In the genomic region with DNA sequence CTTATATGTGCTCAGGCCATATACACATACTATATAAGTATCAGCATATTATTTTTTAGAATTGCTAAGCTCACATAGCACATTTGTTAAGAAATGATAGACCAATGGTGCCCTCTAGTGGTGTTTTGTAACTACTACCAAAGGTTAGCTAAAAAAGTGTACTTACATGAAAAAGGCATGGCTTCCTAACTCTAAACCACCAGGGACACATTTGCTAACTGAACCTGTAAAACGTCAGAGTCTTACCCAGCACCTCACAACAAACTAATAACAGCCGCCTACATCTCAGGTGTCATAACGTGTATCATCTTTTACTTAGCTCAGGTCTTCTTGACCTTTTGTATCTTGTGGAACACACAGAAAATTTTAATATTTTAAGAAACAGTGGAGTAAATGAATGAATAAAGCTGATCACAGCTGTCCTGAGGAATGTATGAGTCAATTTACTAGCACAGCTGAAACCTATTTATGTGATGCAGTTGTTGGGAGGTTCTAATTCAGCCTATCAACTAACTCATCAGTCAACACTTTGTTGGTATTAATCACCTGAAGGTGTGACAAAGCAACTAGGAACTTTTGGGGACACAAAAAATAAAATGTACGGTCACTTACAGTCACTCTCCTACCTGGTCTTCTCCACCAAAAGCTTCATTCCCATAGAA, we compare ENCODE assay signal across 8 cellular contexts.
DNase-seq lines count a peak whose midpoint lies in the region; ATAC-seq, FAIRE-seq and TF ChIP-seq lines count a peak whose summit lies in the region.

No MANE protein-coding gene starts in this region.

- TF ChIP-seq POLR2A in H54 (IDR thresholded peaks at IDR 0.05; ENCODE audit: low read depth, low read length) (no peak), right lobe of liver (IDR thresholded peaks at IDR 0.05) (no peak)

- H3K27ac ChIP-seq in heart right ventricle: no peak overlapping the region
- no peak overlapping the region for H3K27ac ChIP-seq in KMS-11
- peak overlapping the region in 2 of 3 donors; percentile 9 to 17 for H3K27ac ChIP-seq in right lobe of liver

- H3K9ac ChIP-seq in KMS-11 (no peak overlapping the region), NT2/D1 (ENCODE audit: insufficient read length, low read depth) (no peak overlapping the region)

- H4K20me1 ChIP-seq in KMS-11 (ENCODE audit: insufficient read depth): no peaks in the 10 kb centered on the region

- H3K9me3 ChIP-seq in heart right ventricle (no peaks in the 10 kb centered on the region), NT2/D1 (ENCODE audit: insufficient read depth, low read length) (no peaks in the 10 kb centered on the region), right lobe of liver (no peaks in the 10 kb centered on the region)

- H3K4me3 ChIP-seq in heart right ventricle (no peak overlapping the region), KMS-11 (IDR thresholded peaks at IDR 0.05; ENCODE audit: insufficient read depth, low read depth, low read length) (no peak overlapping the region), NT2/D1 (ENCODE audit: insufficient read length, low read depth) (no peak overlapping the region), cardiac fibroblast (replicated peaks in 1 of 2; ENCODE audit: low read depth in 2 of 2, low read length in 2 of 2) (no peak overlapping the region), right lobe of liver (no peak overlapping the region)

- H2AFZ ChIP-seq in KMS-11 (ENCODE audit: low read depth): peak overlapping the region; percentile 3; the same call in 1 of the 2 replicates

- TF ChIP-seq CTCF in heart right ventricle (IDR thresholded peaks at IDR 0.05) (peak; percentile 53 to 83 (median 74)), KMS-11 (conservative IDR thresholded peaks at IDR 0.05; ENCODE audit: low read depth, low read length) (peak; percentile 87), cardiac fibroblast (IDR thresholded peaks at IDR 0.05; ENCODE audit: low read depth, low read length) (peak; percentile 52), right lobe of liver (IDR thresholded peaks at IDR 0.05) (peak; percentile 72 to 91 (median 75))

- H3K79me2 ChIP-seq in KMS-11 (ENCODE audit: insufficient read depth, low read depth): no peaks in the 10 kb centered on the region

- peak in 1 of 2 donors; percentile 47 for DNase-seq in heart right ventricle
- DNase-seq in Right ventricle myocardium superior: no peak
- DNase-seq in H54 (ENCODE audit: insufficient read length, low spot score): peak; percentile 36
- DNase-seq in NT2/D1 (ENCODE audit: low read depth, low spot score): peak; percentile 77
- DNase-seq in cardiac fibroblast (ENCODE audit: low read depth in 2 of 2): peak; percentile 88 to 90
- no peak for DNase-seq in right lobe of liver
- DNase-seq in NK-92 (lab: John Stamatoyannopoulos, UW; ENCODE audit: unreplicated experiment): no peak

- ATAC-seq in heart right ventricle: no peak
- ATAC-seq in Right ventricle myocardium superior (ENCODE audit: poor library complexity): no peak
- ATAC-seq in right lobe of liver: peak; percentile 59 to 68 (median 64)

- H3K4me1 ChIP-seq in heart right ventricle (peaks cover 0 to 5% (median 0%) of the 10 kb centered on the region in 9 donors), KMS-11 (ENCODE audit: low read depth, poor library complexity, severe bottlenecking) (no peaks in the 10 kb centered on the region), NT2/D1 (ENCODE audit: insufficient read depth, insufficient read length) (no peaks in the 10 kb centered on the region), right lobe of liver (peaks cover 0 to 31% (median 6%) of the 10 kb centered on the region in 4 donors)

- H3K36me3 ChIP-seq in heart right ventricle: no peaks in the 10 kb centered on the region
- H3K36me3 ChIP-seq in KMS-11 (ENCODE audit: insufficient read depth): no peaks in the 10 kb centered on the region
- no peaks in the 10 kb centered on the region for H3K36me3 ChIP-seq in NT2/D1 (ENCODE audit: insufficient read depth, insufficient read length, low read length)
- H3K36me3 ChIP-seq in right lobe of liver: no peaks in the 10 kb centered on the region

- FAIRE-seq in H54 (lab: Jason Lieb, UNC): peak; percentile 96

- WGBS in heart right ventricle, 2 donors: 21 to 26% methylated on average over 4 of the region's 4 CpGs
- whole genome bisulfite sequencing in right lobe of liver (ENCODE audit: insufficient coverage, low coverage, low lambda C conversion rate, missing lambda C conversion rate): 14% methylated on average over 4 of the region's 4 CpGs

- H3K4me2 ChIP-seq in KMS-11: no peak overlapping the region

- H3K27me3 ChIP-seq in heart right ventricle (peaks cover 0 to 19% (median 6%) of the 10 kb centered on the region in 7 donors), KMS-11 (ENCODE audit: insufficient read depth, low read depth) (no peaks in the 10 kb centered on the region), NT2/D1 (ENCODE audit: insufficient read depth, insufficient read length) (no peaks in the 10 kb centered on the region), right lobe of liver (no peaks in the 10 kb centered on the region)

- intact Hi-C loops in heart right ventricle (cut with DNase I) (loop anchor here (1.0 to 10.0 kb wide), 10 partner anchors 187 to 710 kb away; no protein-coding TSS in a partner anchor), Right ventricle myocardium superior (cut with DNase I) (loop anchor here (2.0 to 5.0 kb wide), 3 partner anchors 193 to 709 kb away; no protein-coding TSS in a partner anchor), right lobe of liver (cut with DNase I) (no loop called here)

Comparison
In these comparisons a context has a peak if more than half of its experiments do, and no peak if none do; other contexts are left out.
1. ATAC-seq: peak in right lobe of liver (4 of 4); none in heart right ventricle (0 of 8) and Right ventricle myocardium superior (single experiment).
2. DNase-seq: peak in H54 (single experiment), NT2/D1 (single experiment) and cardiac fibroblast (2 of 2); none in Right ventricle myocardium superior (single experiment), right lobe of liver (0 of 3) and NK-92 (single experiment).
3. H3K27ac ChIP-seq: peak in right lobe of liver (2 of 3); none in heart right ventricle (0 of 10) and KMS-11 (single experiment).
4. intact Hi-C loops: an anchor here in heart right ventricle (1.0 to 10.0 kb wide) and Right ventricle myocardium superior (2.0 to 5.0 kb wide); none called in right lobe of liver.
5. Peak in every context shown above with its lines, with median percentiles within 50 percentile points of each other: CTCF ChIP-seq.